10 cellular contexts compared by ENCODE assay signal in genomic region chr2:27117995-27118524, GRCh38. TPM values are rescaled to one million over a fixed set of nuclear protein-coding genes. Genes with fewer than 3 reads are reported as not detected.
A peak's percentile ranks its signal among the peaks of the same experiment; 100 is the strongest.
DNase-seq lines count a peak whose midpoint lies in the region; ATAC-seq and TF ChIP-seq lines count a peak whose summit lies in the region.
"Had no signal": no experiment of that assay in that cellular context is flagged by ENCODE, and none has a peak within 500 bp of the region (broad histone marks: within the 10 kb centered on the region; RNA-seq: fewer than 3 reads in every experiment).

No MANE protein-coding gene starts in this region.

- peaks cover 14% of the 10 kb centered on the region for H3K4me1 Mint-ChIP-seq in stimulated activated naive CD8-positive, alpha-beta T cell treated with anti-CD3 and anti-CD28 coated beads, Interleukin-15, Interleukin-2, amounts not matched to agents 100 ng/mL and 50 ng/mL, for 24 hours (ENCODE audit: low read depth)
- H3K4me1 Mint-ChIP-seq in MCF 10A (ENCODE audit: insufficient read depth, unreplicated experiment) (no peaks in the 10 kb centered on the region), mesothelial cell of epicardium (peaks cover 3% of the 10 kb centered on the region)

- POLR2A ChIA-PET in MCF 10A (lab: Yijun Ruan, JAX), result interaction anchor here (0.7 to 1.0 kb wide), 2 partner anchors 10 to 13 kb away, joined by 4 read pairs; no protein-coding TSS in a partner anchor

- ATAC-seq in stimulated activated naive CD8-positive, alpha-beta T cell treated with anti-CD3 and anti-CD28 coated beads, Interleukin-15, Interleukin-2, amounts not matched to agents 100 U/mL and 50 U/mL, for 24 hours, result no peak
- no peak for ATAC-seq in GM18502 (IDR thresholded peaks at IDR 0.05; ENCODE audit: poor library complexity, unreplicated experiment)
- no peak for ATAC-seq in HG02623 (IDR thresholded peaks at IDR 0.05; ENCODE audit: unreplicated experiment)

- BruUV-seq in MCF 10A (replicated peaks; lab: Mats Ljungman, UMichigan), result no TSS peak

- intact Hi-C loops in MCF 10A (cut with micrococcal nuclease), result no loop called here

- H3K27ac Mint-ChIP-seq in stimulated activated naive CD8-positive, alpha-beta T cell treated with anti-CD3 and anti-CD28 coated beads, Interleukin-15, Interleukin-2, amounts not matched to agents 100 ng/mL and 50 ng/mL, for 24 hours, result no peak overlapping the region
- H3K27ac Mint-ChIP-seq in MCF 10A (ENCODE audit: low read depth, unreplicated experiment), result no peak overlapping the region
- H3K27ac Mint-ChIP-seq in mesothelial cell of epicardium, result no peak overlapping the region

- H3K4me3 Mint-ChIP-seq in stimulated activated naive CD8-positive, alpha-beta T cell treated with anti-CD3 and anti-CD28 coated beads, Interleukin-15, Interleukin-2, amounts not matched to agents 100 ng/mL and 50 ng/mL, for 24 hours, result peak overlapping the region; percentile 73
- H3K4me3 Mint-ChIP-seq in MCF 10A (ENCODE audit: unreplicated experiment) (peak overlapping the region; percentile 68), mesothelial cell of epicardium (peak overlapping the region; percentile 46)

- no peak for TF ChIP-seq CTCF in MCF 10A (IDR thresholded peaks at IDR 0.05; ENCODE audit: unreplicated experiment)
- no peak for TF ChIP-seq CTCF in mesothelial cell of epicardium (IDR thresholded peaks at IDR 0.05; ENCODE audit: unreplicated experiment)

- CTCF ChIA-PET in MCF 10A (lab: Yijun Ruan, JAX), result interaction anchor here (0.5 to 0.9 kb wide), 2 partner anchors 161 to 185 kb away, joined by 3 read pairs; no protein-coding TSS in a partner anchor

- DNase-seq in stimulated activated naive CD8-positive, alpha-beta T cell treated with anti-CD3 and anti-CD28 coated beads, Interleukin-15, Interleukin-2, amounts not matched to agents 100 U/mL and 50 U/mL, for 24 hours, result no peak
- peak; percentile 11 for DNase-seq in MCF 10A (ENCODE audit: unreplicated experiment)
- DNase-seq in mesothelial cell of epicardium (ENCODE audit: low spot score in 2 of 2, unreplicated experiment in 2 of 2), result no peak
- DNase-seq in central memory CD4-positive, alpha-beta T cell, result no peak
- DNase-seq in NCI-H2029 (lab: John Stamatoyannopoulos, UW), result no peak
- DNase-seq: activated CD4-positive, CD25-positive, alpha-beta regulatory T cell treated with anti-CD3 and anti-CD28 coated beads, Interleukin-2, amount 50 U/mL, for 72 hours had no signal

- peaks cover 39% of the 10 kb centered on the region for H3K27me3 Mint-ChIP-seq in stimulated activated naive CD8-positive, alpha-beta T cell treated with anti-CD3 and anti-CD28 coated beads, Interleukin-15, Interleukin-2, amounts not matched to agents 100 ng/mL and 50 ng/mL, for 24 hours
- H3K27me3 Mint-ChIP-seq in MCF 10A (ENCODE audit: insufficient read depth, unreplicated experiment) (peaks cover 23% of the 10 kb centered on the region), mesothelial cell of epicardium (ENCODE audit: low read depth) (peaks cover 87% of the 10 kb centered on the region)

- no peaks in the 10 kb centered on the region for H3K36me3 Mint-ChIP-seq in stimulated activated naive CD8-positive, alpha-beta T cell treated with anti-CD3 and anti-CD28 coated beads, Interleukin-15, Interleukin-2, amounts not matched to agents 100 ng/mL and 50 ng/mL, for 24 hours (ENCODE audit: low read depth)
- H3K36me3 Mint-ChIP-seq in MCF 10A (ENCODE audit: insufficient read depth, unreplicated experiment), result no peaks in the 10 kb centered on the region
- H3K36me3 Mint-ChIP-seq in mesothelial cell of epicardium, result no peaks in the 10 kb centered on the region

- no peaks in the 10 kb centered on the region for H3K9me3 Mint-ChIP-seq in stimulated activated naive CD8-positive, alpha-beta T cell treated with anti-CD3 and anti-CD28 coated beads, Interleukin-15, Interleukin-2, amounts not matched to agents 100 ng/mL and 50 ng/mL, for 24 hours
- H3K9me3 Mint-ChIP-seq in MCF 10A (ENCODE audit: unreplicated experiment) (no peaks in the 10 kb centered on the region), mesothelial cell of epicardium (no peaks in the 10 kb centered on the region)

RNA-seq across cellular contexts. Expression of gene CGREF1, which starts 0.9 kb away (rescaled TPM):
- total RNA-seq in MCF 10A (2022), result 10.9 and 12.9 TPM in 2 replicates
- total RNA-seq in mesothelial cell of epicardium, result 1.5 to 3.0 TPM (median 1.8 TPM) in 3 replicates

RNA-seq across cellular contexts. Expression of gene ABHD1, which starts 5.6 kb away (rescaled TPM):
- total RNA-seq in MCF 10A (2022) (not detected in 2 replicates), mesothelial cell of epicardium (0.95 to 1.5 TPM (median 0.99 TPM) in 3 replicates)

RNA-seq across cellular contexts. Expression of gene PREB, which starts 16.4 kb away (rescaled TPM):
- total RNA-seq in MCF 10A (2022), result 55.1 and 68.5 TPM in 2 replicates
- total RNA-seq in mesothelial cell of epicardium, result 38.9 to 42.5 TPM (median 41.6 TPM) in 3 replicates

RNA-seq across cellular contexts. Expression of gene PRR30, which starts 21.1 kb away (rescaled TPM):
- total RNA-seq in MCF 10A (2022) (not detected in 2 replicates), mesothelial cell of epicardium (not detected in 3 replicates)
- total RNA-seq: H4 had no signal

RNA-seq across cellular contexts. Expression of gene TCF23, which starts 30.7 kb away (rescaled TPM):
- total RNA-seq in MCF 10A (2022) (not detected in 2 replicates), mesothelial cell of epicardium (0.04 TPM in 1 of 3 replicates, not detected in the others)
- total RNA-seq: H4 had no signal
